Comparison of ENCODE assay signal across 1 cellular context in the genomic region with DNA sequence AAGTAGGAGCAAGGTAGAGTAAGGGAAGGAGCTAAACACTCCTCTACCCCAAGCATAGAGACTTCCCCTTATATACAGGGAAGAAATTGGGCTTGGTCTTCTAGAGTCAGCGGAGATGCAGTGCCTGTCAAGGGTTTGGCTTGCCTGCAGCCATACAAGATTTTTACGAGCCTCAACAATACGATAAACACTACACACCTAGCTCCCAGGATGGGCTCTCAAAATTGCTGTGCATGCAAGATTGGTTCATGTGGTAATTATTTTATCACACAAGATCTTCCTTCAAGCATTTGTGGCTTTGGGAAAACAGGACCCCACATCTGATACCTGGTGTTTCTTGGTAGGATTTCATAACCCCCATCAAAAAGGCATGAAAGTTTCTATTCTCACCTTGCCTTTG.
TF ChIP-seq lines count a peak whose summit lies in the region.

KRT1 (minus strand) TSS at position 45 of the 400 bp plus-strand sequence. CDS start 59 bp downstream, outside the sequence.

TF ChIP-seq in A549, 52 proteins besides CTCF, POLR2A, EP300 and RAD21:
- TF ChIP-seq MAFK (IDR thresholded peaks at IDR 0.05; ENCODE audit: partially characterized antibody): peak; percentile 61
- no peak for TF ChIP-seq EHMT2 (IDR thresholded peaks at IDR 0.05; ENCODE audit: low read depth)
